8 cellular contexts compared by ENCODE assay signal in the genomic region with DNA sequence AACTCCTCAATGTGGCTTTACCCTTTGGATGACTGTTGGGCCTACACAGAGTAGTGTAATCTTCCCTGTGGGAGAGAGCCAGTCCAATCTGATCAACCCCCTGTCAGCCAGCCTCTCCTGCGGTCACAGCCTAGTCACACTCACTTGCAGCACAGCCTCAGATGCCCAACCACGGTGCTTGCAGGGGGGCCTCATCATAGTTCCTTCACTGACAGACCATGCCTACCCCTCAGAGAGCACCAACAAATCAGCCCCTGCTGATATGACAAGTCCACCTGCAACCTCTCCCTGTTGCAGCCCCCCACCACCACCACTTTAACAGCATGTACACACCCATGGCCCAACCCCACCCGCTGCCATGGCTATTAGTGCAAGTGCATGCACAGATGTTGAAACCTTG.
"Had no signal": no experiment of that assay in that cellular context is flagged by ENCODE, and none has a peak within 500 bp of the region (broad histone marks: within the 10 kb centered on the region; RNA-seq: fewer than 3 reads in every experiment).

No MANE protein-coding gene starts in this region.

- H3K4me3 Mint-ChIP-seq: GM23338, H9, HFFc6 had no signal

- H3K27ac Mint-ChIP-seq: GM23338, H9, HFFc6 had no signal

- H3K4me1 Mint-ChIP-seq: GM23338, H9 had no signal

- DNase-seq: GM23248, GOT3, H7, H9, HCEC 1CT, HFFc6 had no signal

- ATAC-seq: GM23338, HCT116 had no signal
